In the genomic region with DNA sequence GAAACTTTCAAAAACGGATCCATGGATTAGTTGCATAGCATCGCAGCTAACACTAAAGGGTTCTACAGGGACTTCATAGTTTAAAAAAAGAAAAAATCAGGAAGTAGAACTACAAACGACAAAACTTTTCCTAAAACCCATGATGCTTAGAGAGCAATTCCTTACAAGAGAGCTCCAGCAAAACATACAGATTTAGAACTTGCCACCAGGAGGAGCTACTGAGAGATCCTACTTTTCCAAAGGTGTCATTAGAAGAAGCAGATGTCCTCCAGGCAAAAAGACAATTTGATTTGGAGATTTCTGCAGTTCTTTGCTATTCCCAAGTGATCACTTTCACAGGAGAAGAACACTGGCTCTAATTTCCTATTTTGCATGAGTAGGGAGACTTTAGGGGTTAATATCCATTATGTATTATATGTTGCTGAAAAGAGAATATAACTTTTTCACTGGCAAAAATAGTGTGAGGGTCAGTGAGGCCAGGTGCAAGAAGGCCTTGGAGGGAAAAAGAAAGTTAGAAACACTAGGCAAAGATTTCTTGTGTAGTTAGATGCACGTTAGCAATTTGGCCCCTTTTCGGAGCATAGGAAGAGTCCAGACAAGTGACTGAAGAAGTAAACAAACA, we compare ENCODE assay signal across 8 cellular contexts.
DNase-seq lines count a peak whose midpoint lies in the region; ATAC-seq and TF ChIP-seq lines count a peak whose summit lies in the region.

No MANE protein-coding gene starts in this region.

- dilution Hi-C loops in mammary epithelial cell (cut with HindIII; ENCODE audit: low sequenced_read_pairs) = no loop called here

- no peaks in the 10 kb centered on the region for H4K20me1 ChIP-seq in mammary epithelial cell (ENCODE audit: insufficient read depth, low read length)

- H3K27me3 ChIP-seq in HAP-1 (ENCODE audit: low read depth) (0 out of 2 replicates have a peak, but pooled peaks cover 2% of the 10 kb centered on the region), mammary epithelial cell (ENCODE audit: insufficient read depth, low read length) (no peaks in the 10 kb centered on the region), mesendoderm (ENCODE audit: insufficient read depth, low read length, poor library complexity) (no peaks in the 10 kb centered on the region)

- H3K79me1 ChIP-seq in mesendoderm (ENCODE audit: low read length) = no peaks in the 10 kb centered on the region

- TF ChIP-seq CTCF in mammary epithelial cell (conservative IDR thresholded peaks at IDR 0.05 in 1 of 2, IDR thresholded peaks at IDR 0.05 in 1 of 2; ENCODE audit: extremely low read depth in 1 of 2, insufficient read depth in 1 of 2, low read depth in 1 of 2, low read length in 2 of 2) = peak; percentile 83 to 84

- CTCF ChIA-PET in mammary epithelial cell (lab: Charles Lee; ENCODE audit: low non-redundant PET) = interaction anchor here (0.6 to 1.0 kb wide), 4 partner anchors 235 to 965 kb away, joined by 3 to 6 read pairs (median 4); no protein-coding TSS in a partner anchor

- H3K23ac ChIP-seq in mesendoderm (ENCODE audit: low read length) = no peak overlapping the region

- no peaks in the 10 kb centered on the region for H3K36me3 ChIP-seq in HAP-1 (replicated peaks)
- H3K36me3 ChIP-seq in mammary epithelial cell (ENCODE audit: insufficient read depth, low read length) = no peaks in the 10 kb centered on the region
- H3K36me3 ChIP-seq in mesendoderm (ENCODE audit: control insufficient read depth, insufficient read depth, low read length) = no peaks in the 10 kb centered on the region

- H4K5ac ChIP-seq in mesendoderm (ENCODE audit: low read length) = no peak overlapping the region

- no peak overlapping the region for H4K8ac ChIP-seq in mesendoderm (ENCODE audit: low read depth, low read length)

- H2BK120ac ChIP-seq in mesendoderm (ENCODE audit: low read depth, low read length) = no peak overlapping the region

- H3K9me3 ChIP-seq in HAP-1 = no peaks in the 10 kb centered on the region
- H3K9me3 ChIP-seq in mammary epithelial cell (replicated peaks; ENCODE audit: insufficient read depth, low read length) = no peaks in the 10 kb centered on the region

- in situ Hi-C loops in HAP-1 (cut with MboI; ENCODE audit: low sequenced_read_pairs) (loop anchor here (10.0 kb wide), 1 partner anchor 272 kb away; no protein-coding TSS in a partner anchor), mammary epithelial cell (cut with MboI; ENCODE audit: low sequenced_read_pairs in 2 of 2) (loop anchor here (5.0 to 10.0 kb wide), 3 partner anchors 52 to 272 kb away; no protein-coding TSS in a partner anchor)

- intact Hi-C loops in mammary epithelial cell (cut with micrococcal nuclease) = loop anchor here (1.0 to 5.0 kb wide), 5 partner anchors 54 to 399 kb away; no protein-coding TSS in a partner anchor

- H2AK5ac ChIP-seq in mesendoderm (ENCODE audit: low read length) = no peak overlapping the region

- H3K4ac ChIP-seq in mesendoderm (ENCODE audit: low read depth, low read length) = no peak overlapping the region

- H3K79me2 ChIP-seq in mammary epithelial cell (ENCODE audit: insufficient read depth, low read length) (no peaks in the 10 kb centered on the region), mesendoderm (ENCODE audit: control insufficient read depth, insufficient read depth, low read length) (no peaks in the 10 kb centered on the region)

- ATAC-seq in HG03442 (IDR thresholded peaks at IDR 0.05; ENCODE audit: unreplicated experiment) = no peak

- H3K56ac ChIP-seq in mesendoderm (ENCODE audit: low read length) = no peak overlapping the region

- no peak overlapping the region for H2AFZ ChIP-seq in mammary epithelial cell (ENCODE audit: low read depth, low read length)

- no peak overlapping the region for H3K4me2 ChIP-seq in mammary epithelial cell (ENCODE audit: insufficient read depth, low read depth, low read length)
- H3K4me2 ChIP-seq in mesendoderm (ENCODE audit: low read length) = no peak overlapping the region

- H2BK15ac ChIP-seq in mesendoderm (replicated peaks; ENCODE audit: low read depth) = no peak overlapping the region

- H3K4me3 ChIP-seq in HAP-1 (no peak overlapping the region), mammary epithelial cell (replicated peaks in 1 of 3; ENCODE audit: insufficient read depth in 1 of 3, low read depth in 2 of 3, low read length in 3 of 3) (no peak overlapping the region), mesendoderm (ENCODE audit: low read length) (no peak overlapping the region)

- H2BK5ac ChIP-seq in mesendoderm (ENCODE audit: low read length) = no peak overlapping the region

- H3K4me1 ChIP-seq in HAP-1 (no peaks in the 10 kb centered on the region), mammary epithelial cell (ENCODE audit: insufficient read depth, low read length) (no peaks in the 10 kb centered on the region), mesendoderm (ENCODE audit: control insufficient read depth, low read depth, low read length) (no peaks in the 10 kb centered on the region)

- BruUV-seq in mammary epithelial cell (replicated peaks; lab: Mats Ljungman, UMichigan) = no TSS peak

- H3K9ac ChIP-seq in mammary epithelial cell (ENCODE audit: insufficient read depth, low read length) = no peak overlapping the region
- no peak overlapping the region for H3K9ac ChIP-seq in mesendoderm (ENCODE audit: low read length)

- H3K18ac ChIP-seq in mesendoderm (ENCODE audit: low read length) = no peak overlapping the region

- peak; percentile 0 for DNase-seq in NCI-H1436 treated with DMSO at 0.1 percent for 48 hours (lab: John Stamatoyannopoulos, UW)
- DNase-seq in NCI-H1436 (lab: John Stamatoyannopoulos, UW) = no peak
- peak; percentile 50 to 69 for DNase-seq in HAP-1 (ENCODE audit: low spot score in 2 of 2)
- peak; percentile 3 for DNase-seq in NCI-H524 treated with DMSO at 0.1 percent for 48 hours (lab: John Stamatoyannopoulos, UW)
- peak; percentile 49 for DNase-seq in mammary epithelial cell
- peak; percentile 85 for DNase-seq in mesendoderm
- DNase-seq in activated CD4-positive, CD25-positive, alpha-beta regulatory T cell treated with anti-CD3 and anti-CD28 coated beads, Interleukin-2, amount 50 U/mL, for 72 hours = no peak

- 43% methylated on average over 5 of the region's 5 CpGs for WGBS in mammary epithelial cell (ENCODE audit: low coverage, missing lambda C conversion rate)
- WGBS in mesendoderm (ENCODE audit: extremely low coverage, insufficient coverage, low lambda C conversion rate) = no CpG with 5 or more reads among the region's 5 CpGs

- H3K27ac ChIP-seq in mammary epithelial cell (ENCODE audit: insufficient read depth, low read depth, low read length) (no peak overlapping the region), mesendoderm (ENCODE audit: low read depth, low read length) (no peak overlapping the region)

Comparison
In these comparisons a context has a peak if more than half of its experiments do, and no peak if none do; other contexts are left out.
1. DNase-seq: peak in NCI-H1436 treated with DMSO at 0.1 percent for 48 hours (single experiment), HAP-1 (2 of 2), NCI-H524 treated with DMSO at 0.1 percent for 48 hours (single experiment), mammary epithelial cell (single experiment) and mesendoderm (single experiment); none in NCI-H1436 (single experiment) and activated CD4-positive, CD25-positive, alpha-beta regulatory T cell treated with anti-CD3 and anti-CD28 coated beads, Interleukin-2, amount 50 U/mL, for 72 hours (single experiment).